8 cellular contexts compared by ENCODE assay signal in the genomic region with DNA sequence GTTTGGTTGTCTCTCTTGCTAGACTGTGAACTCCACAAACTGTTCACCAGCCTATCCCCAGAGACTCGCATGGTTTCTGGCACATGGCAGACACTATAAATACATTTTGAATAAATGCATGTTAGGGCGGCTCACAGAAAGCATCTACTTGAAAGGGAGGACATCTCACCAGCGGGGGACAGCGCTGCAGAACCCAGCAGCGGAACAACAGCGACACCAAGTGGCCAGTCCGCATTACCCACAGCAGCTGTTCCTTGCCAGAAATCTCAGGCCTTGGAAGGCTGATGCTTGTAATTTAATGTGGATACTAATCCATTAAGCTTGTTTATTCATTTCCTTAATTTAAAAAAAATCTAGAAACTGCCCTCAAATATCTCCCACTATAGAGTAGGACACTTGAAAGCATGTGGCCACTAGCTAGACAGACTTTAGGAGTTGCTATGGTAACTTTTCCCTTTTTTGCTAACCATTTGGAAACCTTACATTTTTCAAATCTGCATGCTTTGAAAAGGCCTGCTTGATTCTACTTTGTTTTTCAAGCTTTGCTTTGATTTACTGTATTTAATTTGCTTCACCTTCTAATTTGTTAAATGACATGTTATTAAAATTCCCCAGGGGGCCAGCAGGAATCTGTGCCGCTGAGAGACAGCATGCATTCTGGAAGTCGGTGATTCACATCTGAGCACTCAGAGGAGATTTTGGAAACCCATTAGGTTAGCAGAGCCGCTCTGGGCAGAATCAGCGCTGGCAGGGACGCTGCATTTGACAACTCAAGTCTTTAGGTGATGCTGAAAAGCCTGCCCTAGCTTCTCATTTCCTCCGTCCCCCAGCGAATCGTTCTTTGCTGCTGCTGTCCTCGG.
DNase-seq lines count a peak whose midpoint lies in the region; ATAC-seq, FAIRE-seq and TF ChIP-seq lines count a peak whose summit lies in the region.

No MANE protein-coding gene starts in this region.

- 41% methylated on average over 16 of the region's 16 CpGs for WGBS in A549 (ENCODE audit: missing lambda C conversion rate)
- WGBS in right lobe of liver (ENCODE audit: insufficient coverage, low coverage, low lambda C conversion rate, missing lambda C conversion rate): 40% methylated on average over 16 of the region's 16 CpGs

- TF ChIP-seq CTCF in A549 (IDR thresholded peaks at IDR 0.05) (peak; percentile 81), colonic mucosa (IDR thresholded peaks at IDR 0.05) (peak; percentile 98), right lobe of liver (IDR thresholded peaks at IDR 0.05) (peak; percentile 88 to 97 (median 96))

- FAIRE-seq in A549 (lab: Jason Lieb, UNC): no peak

- POLR2A ChIA-PET in A549 (lab: Yijun Ruan, JAX): no interaction called here

- TF ChIP-seq POLR2A in A549 (IDR thresholded peaks at IDR 0.05; ENCODE audit: low read length) (no peak), right lobe of liver (IDR thresholded peaks at IDR 0.05) (no peak)

- no peak overlapping the region for H3K4me3 Mint-ChIP-seq in activated CD4-positive, alpha-beta T cell treated with anti-CD3 and anti-CD28 coated beads, Interleukin-2, amount 10 ng/mL, durations not matched to agents 24 days and 14 days

- H3K36me3 ChIP-seq in colonic mucosa (no peaks in the 10 kb centered on the region), right lobe of liver (no peaks in the 10 kb centered on the region)

- peaks cover 31% of the 10 kb centered on the region for H3K27me3 Mint-ChIP-seq in activated CD4-positive, alpha-beta T cell treated with anti-CD3 and anti-CD28 coated beads, Interleukin-2, amount 10 ng/mL, durations not matched to agents 24 days and 14 days

- H3K4me1 ChIP-seq in A549 (no peaks in the 10 kb centered on the region), colonic mucosa (no peaks in the 10 kb centered on the region), right lobe of liver (no peaks in the 10 kb centered on the region)

- TF ChIP-seq RAD21 in A549 (conservative IDR thresholded peaks at IDR 0.05 in 1 of 2, IDR thresholded peaks at IDR 0.05 in 1 of 2): peak; percentile 92 to 96

- intact Hi-C loops in activated CD4-positive, alpha-beta T cell treated with anti-CD3 and anti-CD28 coated beads, Interleukin-2, amount 10 ng/mL, durations not matched to agents 24 days and 14 days (cut with micrococcal nuclease): loop anchor here (1.0 to 10.0 kb wide), 10 partner anchors 63 to 846 kb away; a partner anchor contains a TSS
- intact Hi-C loops in colonic mucosa (cut with DNase I): loop anchor here (5.0 to 10.0 kb wide), 4 partner anchors 131 to 829 kb away; no protein-coding TSS in a partner anchor
- intact Hi-C loops in right lobe of liver (cut with DNase I): loop anchor here in 1 of 2 donors (10.0 kb wide), 1 partner anchor 309 kb away; no protein-coding TSS in a partner anchor

- H3K9me3 ChIP-seq in A549 (no peaks in the 10 kb centered on the region), colonic mucosa (no peaks in the 10 kb centered on the region), right lobe of liver (no peaks in the 10 kb centered on the region)

- no peak overlapping the region for H3K4me3 ChIP-seq in A549
- no peak overlapping the region for H3K4me3 ChIP-seq in colonic mucosa
- no peak overlapping the region for H3K4me3 ChIP-seq in right lobe of liver

- no peaks in the 10 kb centered on the region for H3K9me3 Mint-ChIP-seq in activated CD4-positive, alpha-beta T cell treated with anti-CD3 and anti-CD28 coated beads, Interleukin-2, amount 10 ng/mL, durations not matched to agents 24 days and 14 days

- H3K4me1 Mint-ChIP-seq in activated CD4-positive, alpha-beta T cell treated with anti-CD3 and anti-CD28 coated beads, Interleukin-2, amount 10 ng/mL, durations not matched to agents 24 days and 14 days: peaks cover 3% of the 10 kb centered on the region

- H3K27ac Mint-ChIP-seq in activated CD4-positive, alpha-beta T cell treated with anti-CD3 and anti-CD28 coated beads, Interleukin-2, amount 10 ng/mL, durations not matched to agents 24 days and 14 days: no peak overlapping the region

- ATAC-seq in A549 (peak; percentile 86 to 95), GM18517 (IDR thresholded peaks at IDR 0.05; ENCODE audit: unreplicated experiment) (peak; percentile 72), HG03175 (IDR thresholded peaks at IDR 0.05; ENCODE audit: unreplicated experiment) (peak; percentile 81), right lobe of liver (peak; percentile 94 to 99 (median 98))

- no peak overlapping the region for H3K27ac ChIP-seq in A549
- no peak overlapping the region for H3K27ac ChIP-seq in colonic mucosa
- H3K27ac ChIP-seq in right lobe of liver: no peak overlapping the region

- H3K27me3 ChIP-seq in colonic mucosa (no peaks in the 10 kb centered on the region), right lobe of liver (no peaks in the 10 kb centered on the region)

- H3K4me2 ChIP-seq in A549: 0 out of 3 replicates have a peak overlapping the region, but pooled peaks have one; percentile 24

- H3K36me3 Mint-ChIP-seq in activated CD4-positive, alpha-beta T cell treated with anti-CD3 and anti-CD28 coated beads, Interleukin-2, amount 10 ng/mL, durations not matched to agents 24 days and 14 days (ENCODE audit: low read depth): no peaks in the 10 kb centered on the region

- CTCF ChIA-PET in A549 (lab: Yijun Ruan, JAX): interaction anchor here (0.7 to 3.1 kb wide), 35 partner anchors 9 to 850 kb away, joined by 3 to 31 read pairs (median 4); a partner anchor contains a TSS

- DNase-seq in A549 (ENCODE audit: low read depth in 1 of 2, low spot score in 1 of 2) (peak; percentile 47 to 66), NCI-H460 (ENCODE audit: extremely low read depth, low read depth) (peak; percentile 55), colonic mucosa (peak; percentile 70), right lobe of liver (peak; percentile 75 to 79 (median 76))
- DNase-seq in activated CD4-positive, alpha-beta T cell treated with anti-CD3 and anti-CD28 coated beads, Interleukin-2, amount 10 ng/mL, durations not matched to agents 24 days and 14 days: peak; percentile 92
- DNase-seq in stimulated activated CD4-positive, alpha-beta T cell treated with anti-CD3 and anti-CD28 coated beads, TNF-alpha, amount 100 ng/mL, for 48 hours (ENCODE audit: low read depth in 3 of 3): peak; percentile 51 to 71 (median 58)

- no peak for TF ChIP-seq EP300 in A549 (IDR thresholded peaks at IDR 0.05)

- no peak overlapping the region for H3K9ac ChIP-seq in colonic mucosa (ENCODE audit: low read depth in 2 of 2, low read length in 2 of 2)

TF ChIP-seq in A549, 52 proteins besides CTCF, POLR2A, EP300 and RAD21:
- TF ChIP-seq SMC3 (IDR thresholded peaks at IDR 0.05) (peak; percentile 83), NPAS2 (CRISPR knock-in tag; IDR thresholded peaks at IDR 0.05; ENCODE audit: borderline replicate concordance) (no peak)
